8 cellular contexts compared by ENCODE assay signal in the genomic region with DNA sequence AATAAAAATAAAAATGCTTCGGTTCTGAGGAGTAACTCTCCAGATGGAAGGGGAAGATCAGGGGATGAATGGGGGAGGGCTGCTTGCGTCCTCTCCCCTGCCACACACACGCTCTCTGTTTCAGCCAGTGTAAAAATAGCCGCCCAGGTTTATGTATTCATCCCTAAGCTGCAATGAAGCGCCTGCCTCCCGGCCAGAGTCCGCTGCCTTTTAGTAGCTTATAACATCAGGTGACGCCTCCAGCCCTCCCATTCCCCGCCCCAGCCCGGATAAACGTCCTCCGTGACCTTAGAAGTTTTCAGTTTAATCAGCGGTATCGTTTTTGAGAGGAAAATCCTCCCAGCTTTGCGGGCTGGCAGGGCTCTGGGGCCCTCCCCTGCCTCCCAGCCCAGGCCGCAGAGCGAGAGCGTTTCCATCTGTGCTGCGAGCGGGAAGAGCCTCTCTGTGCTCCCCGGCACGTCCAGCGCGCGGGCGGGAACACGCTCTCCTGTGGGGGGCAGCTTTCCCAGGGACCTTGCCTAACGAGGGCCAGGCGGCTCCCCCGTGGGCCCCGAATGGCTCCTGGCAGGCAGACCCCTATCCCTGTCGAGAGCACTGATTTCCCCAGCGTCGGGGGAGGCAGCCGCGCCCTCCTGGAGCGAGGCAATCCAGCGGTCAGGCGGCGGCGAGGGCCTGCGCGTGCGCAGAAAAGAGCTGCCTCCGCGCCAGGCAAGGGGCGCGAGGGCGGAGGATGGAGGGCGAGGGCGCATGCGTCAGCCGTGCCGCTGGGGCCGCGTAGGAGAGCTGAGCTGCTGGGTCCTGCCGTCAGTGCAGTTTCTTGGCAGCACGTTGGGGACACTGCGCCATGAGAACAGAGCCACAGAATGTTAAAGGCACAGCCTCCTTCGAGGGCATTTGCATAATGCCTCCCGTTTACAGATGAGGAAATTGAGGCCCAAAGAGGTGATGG.
A peak's percentile ranks its signal among the peaks of the same experiment; 100 is the strongest.
DNase-seq lines count a peak whose midpoint lies in the region; ATAC-seq, FAIRE-seq and TF ChIP-seq lines count a peak whose summit lies in the region.

No MANE protein-coding gene starts in this region.

- no peaks in the 10 kb centered on the region for H3K9me3 ChIP-seq in body of pancreas
- no peaks in the 10 kb centered on the region for H3K9me3 ChIP-seq in iPS-18c (ENCODE audit: control insufficient read depth, insufficient read depth, low read length)

- peak in 2 of 7 experiments; percentile 8 for TF ChIP-seq CTCF in body of pancreas (IDR thresholded peaks at IDR 0.05)

- H3K4me3 ChIP-seq in body of pancreas (peak overlapping the region in 1 of 2 donors; percentile 20), iPS-18c (ENCODE audit: insufficient read depth, low read depth, low read length) (peak overlapping the region; percentile 62)

- peak; percentile 94 for DNase-seq in GM18507 (ENCODE audit: extremely low spot score, insufficient read length, low read depth)
- peak; percentile 95 for DNase-seq in SK-N-DZ (ENCODE audit: low spot score)
- DNase-seq in body of pancreas = peak; percentile 96 to 98 (median 98)
- DNase-seq in smooth muscle cell of the brain vasculature (ENCODE audit: low read depth, low spot score) = peak; percentile 87
- DNase-seq in NCI-H345 treated with DMSO at 0.1 percent for 48 hours (lab: John Stamatoyannopoulos, UW; ENCODE audit: unreplicated experiment) = no peak
- DNase-seq in NCI-H1930 (lab: John Stamatoyannopoulos, UW) = no peak

- peak; percentile 92 to 96 (median 95) for TF ChIP-seq POLR2A in body of pancreas (IDR thresholded peaks at IDR 0.05)

- no peaks in the 10 kb centered on the region for H3K27me3 ChIP-seq in body of pancreas

- 0% methylated on average over 24 to 55 of the region's 61 CpGs for WGBS in body of pancreas, 2 donors

- peak overlapping the region; percentile 99 to 100 (median 100) for H3K27ac ChIP-seq in body of pancreas

- intact Hi-C loops in body of pancreas (cut with DNase I) = no loop called here

- ATAC-seq in HG02970 (IDR thresholded peaks at IDR 0.05; ENCODE audit: low FRiP score, unreplicated experiment) (peak; percentile 76), body of pancreas (peak; percentile 88)

- peak; percentile 95 for FAIRE-seq in GM18507 (lab: Jason Lieb, UNC)

- peaks cover 44% of the 10 kb centered on the region for H3K4me1 ChIP-seq in body of pancreas

- no peaks in the 10 kb centered on the region for H3K36me3 ChIP-seq in body of pancreas (replicated peaks in 1 of 2; ENCODE audit: insufficient read depth in 1 of 2, low read depth in 2 of 2)

Comparison
In these comparisons a context has a peak if more than half of its experiments do, and no peak if none do; other contexts are left out.
1. DNase-seq: peak in GM18507 (single experiment), SK-N-DZ (single experiment), body of pancreas (4 of 4) and smooth muscle cell of the brain vasculature (single experiment); none in NCI-H345 treated with DMSO at 0.1 percent for 48 hours (single experiment) and NCI-H1930 (0 of 2).